In the genomic region with DNA sequence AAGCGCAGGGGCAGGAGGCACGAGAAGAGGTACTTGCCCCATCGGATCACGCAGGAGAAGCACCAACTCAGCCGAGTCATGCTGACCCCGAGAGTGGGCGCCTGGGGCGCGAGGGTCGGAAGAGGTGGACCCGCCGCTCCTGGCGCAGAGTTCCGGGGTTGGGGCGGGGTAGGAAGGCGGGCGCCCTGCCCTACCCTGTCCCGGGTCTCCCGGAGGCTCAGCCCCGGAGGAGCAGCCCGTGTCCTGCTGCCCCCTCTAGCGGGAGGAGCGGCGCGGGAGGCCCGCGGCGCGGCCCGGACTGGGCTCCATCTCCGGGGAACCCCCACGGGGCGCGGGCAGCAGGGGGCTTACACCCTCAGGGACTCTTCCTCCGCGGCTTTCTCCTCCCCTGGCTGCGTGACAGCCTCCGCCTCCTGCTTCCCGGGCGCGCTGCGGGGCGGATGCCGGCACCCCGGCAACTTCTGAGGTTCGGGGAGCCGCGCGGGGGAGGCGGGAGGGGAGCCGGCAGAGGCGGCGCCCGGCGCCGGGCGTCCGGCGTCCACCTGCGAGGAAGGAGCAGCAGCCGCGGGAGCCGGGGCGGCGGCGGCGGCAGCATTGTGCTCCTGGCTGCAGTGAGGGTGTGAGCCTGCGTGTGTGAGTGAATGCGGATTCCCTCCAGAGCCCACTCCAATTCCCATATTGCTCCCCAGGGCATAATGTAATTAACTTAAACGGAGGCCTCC, we compare ENCODE assay signal across 8 cellular contexts. TPM values are rescaled to one million over a fixed set of nuclear protein-coding genes. Genes with fewer than 3 reads are reported as not detected.
DNase-seq lines count a peak whose midpoint lies in the region; ATAC-seq and TF ChIP-seq lines count a peak whose summit lies in the region.

No MANE protein-coding gene starts in this region.

- no peak for TF ChIP-seq CTCF in WTC11 (IDR thresholded peaks at IDR 0.05)
- peak; percentile 37 for TF ChIP-seq CTCF in mesothelial cell of epicardium (IDR thresholded peaks at IDR 0.05; ENCODE audit: unreplicated experiment)
- TF ChIP-seq CTCF in tibial artery (IDR thresholded peaks at IDR 0.05): peak; percentile 65 to 72

- peaks cover 0 to 48% (median 33%) of the 10 kb centered on the region in 4 donors for H3K4me1 ChIP-seq in tibial artery

- H3K9me3 Mint-ChIP-seq in WTC11 (no peaks in the 10 kb centered on the region), mesothelial cell of epicardium (no peaks in the 10 kb centered on the region)
- H3K9me3 Mint-ChIP-seq in effector memory CD8-positive, alpha-beta T cell: no peaks in the 10 kb centered on the region

- peaks cover 50% of the 10 kb centered on the region for H3K27me3 Mint-ChIP-seq in WTC11 (ENCODE audit: low read depth)
- peaks cover 71 to 92% of the 10 kb centered on the region in 2 donors for H3K27me3 Mint-ChIP-seq in effector memory CD8-positive, alpha-beta T cell
- peaks cover 46% of the 10 kb centered on the region for H3K27me3 Mint-ChIP-seq in mesothelial cell of epicardium (ENCODE audit: low read depth)

- H3K27me3 ChIP-seq in tibial artery: no peaks in the 10 kb centered on the region

- peak overlapping the region; percentile 54 to 69 for H3K4me3 ChIP-seq in tibial artery

- CTCF ChIA-PET in WTC11 (lab: Charles Lee): interaction anchor here (1.1 to 3.8 kb wide), 7 partner anchors 14 to 225 kb away, joined by 3 to 31 read pairs (median 6); a partner anchor contains a TSS

- no peak overlapping the region for H3K27ac Mint-ChIP-seq in WTC11
- H3K27ac Mint-ChIP-seq in effector memory CD8-positive, alpha-beta T cell: no peak overlapping the region
- H3K27ac Mint-ChIP-seq in mesothelial cell of epicardium: peak overlapping the region; percentile 64

- intact Hi-C loops in tibial artery (cut with DNase I; ENCODE audit: low total_unique reads): no loop called here

- H3K9me3 ChIP-seq in tibial artery: no peaks in the 10 kb centered on the region

- POLR2A ChIA-PET in WTC11 (lab: Charles Lee): no interaction called here

- peaks cover 35% of the 10 kb centered on the region for H3K4me1 Mint-ChIP-seq in WTC11
- peaks cover 4 to 5% of the 10 kb centered on the region in 2 donors for H3K4me1 Mint-ChIP-seq in effector memory CD8-positive, alpha-beta T cell (ENCODE audit: low read depth in 2 of 2)
- peaks cover 38% of the 10 kb centered on the region for H3K4me1 Mint-ChIP-seq in mesothelial cell of epicardium

- DNase-seq in Caki2 (ENCODE audit: low read depth): peak; percentile 9
- DNase-seq in WTC11 (ENCODE audit: low spot score): no peak
- peak in 1 of 3 experiments; percentile 4 for DNase-seq in effector memory CD8-positive, alpha-beta T cell
- DNase-seq in mesothelial cell of epicardium (ENCODE audit: low spot score in 2 of 2, unreplicated experiment in 2 of 2): peak; percentile 46 to 73
- DNase-seq in tibial artery: peak; percentile 62 to 85
- DNase-seq in SHP77 treated with DMSO at 0.1 percent for 48 hours (lab: John Stamatoyannopoulos, UW): no peak
- DNase-seq in NOMO-1 treated with DMSO at 0.1 percent for 48 hours (lab: John Stamatoyannopoulos, UW; ENCODE audit: unreplicated experiment): no peak

- H3K4me3 Mint-ChIP-seq in WTC11 (peak overlapping the region; percentile 80), mesothelial cell of epicardium (peak overlapping the region; percentile 71)
- H3K4me3 Mint-ChIP-seq in effector memory CD8-positive, alpha-beta T cell: peak overlapping the region; percentile 72 to 76

- H3K36me3 ChIP-seq in tibial artery: no peaks in the 10 kb centered on the region

- peak overlapping the region; percentile 64 for H3K27ac ChIP-seq in tibial artery

- H3K36me3 Mint-ChIP-seq in WTC11: no peaks in the 10 kb centered on the region
- no peaks in the 10 kb centered on the region for H3K36me3 Mint-ChIP-seq in effector memory CD8-positive, alpha-beta T cell (ENCODE audit: insufficient read depth)
- no peaks in the 10 kb centered on the region for H3K36me3 Mint-ChIP-seq in mesothelial cell of epicardium

- ATAC-seq in HG03432 (IDR thresholded peaks at IDR 0.05; ENCODE audit: unreplicated experiment): peak; percentile 65
- ATAC-seq in WTC11: peak; percentile 62
- peak; percentile 72 for ATAC-seq in effector memory CD8-positive, alpha-beta T cell (replicated peaks)

- in situ Hi-C loops in Caki2 (cut with HindIII; ENCODE audit: low pct_unique_long_range_greater_than_20kb, low sequenced_read_pairs): no loop called here

TF ChIP-seq in WTC11, 78 proteins besides CTCF, POLR2A, EP300 and RAD21:
- TF ChIP-seq, protein P1, sequence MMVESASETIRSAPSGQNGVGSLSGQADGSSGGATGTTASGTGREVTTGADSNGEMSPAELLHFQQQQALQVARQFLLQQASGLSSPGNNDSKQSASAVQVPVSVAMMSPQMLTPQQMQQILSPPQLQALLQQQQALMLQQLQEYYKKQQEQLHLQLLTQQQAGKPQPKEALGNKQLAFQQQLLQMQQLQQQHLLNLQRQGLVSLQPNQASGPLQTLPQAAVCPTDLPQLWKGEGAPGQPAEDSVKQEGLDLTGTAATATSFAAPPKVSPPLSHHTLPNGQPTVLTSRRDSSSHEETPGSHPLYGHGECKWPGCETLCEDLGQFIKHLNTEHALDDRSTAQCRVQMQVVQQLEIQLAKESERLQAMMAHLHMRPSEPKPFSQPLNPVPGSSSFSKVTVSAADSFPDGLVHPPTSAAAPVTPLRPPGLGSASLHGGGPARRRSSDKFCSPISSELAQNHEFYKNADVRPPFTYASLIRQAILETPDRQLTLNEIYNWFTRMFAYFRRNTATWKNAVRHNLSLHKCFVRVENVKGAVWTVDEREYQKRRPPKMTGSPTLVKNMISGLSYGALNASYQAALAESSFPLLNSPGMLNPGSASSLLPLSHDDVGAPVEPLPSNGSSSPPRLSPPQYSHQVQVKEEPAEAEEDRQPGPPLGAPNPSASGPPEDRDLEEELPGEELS (CRISPR knock-in tag; IDR thresholded peaks at IDR 0.05): no peak
- TF ChIP-seq ZNF423 (CRISPR knock-in tag; IDR thresholded peaks at IDR 0.05) (peak; percentile 89), ZNF263 (CRISPR knock-in tag; IDR thresholded peaks at IDR 0.05; ENCODE audit: low read depth) (0 out of 2 replicates have a peak, but pooled peaks have one; percentile 30)

RNA-seq across cellular contexts. Expression of a gene that starts 7.5 kb away (rescaled TPM):
- total RNA-seq in Caki2 (2014; rRNA removed; shearing (Covaris generic); ENCODE audit: low replicate concordance): 0.61 and 0.68 TPM in 2 replicates
- total RNA-seq in WTC11 (2021) (4.2 to 5.4 TPM (median 4.5 TPM) in 3 replicates), mesothelial cell of epicardium (116 to 130 TPM (median 117 TPM) in 3 replicates)

RNA-seq across cellular contexts. Expression of a gene that starts 58.8 kb away (rescaled TPM):
- total RNA-seq in Caki2 (2014; rRNA removed; shearing (Covaris generic); ENCODE audit: low replicate concordance): not detected in 2 replicates
- 0.31 to 0.64 TPM (median 0.57 TPM) in 3 replicates for total RNA-seq in WTC11 (2021)
- total RNA-seq in mesothelial cell of epicardium: not detected in 3 replicates

Comparison
In these comparisons a context has a peak if more than half of its experiments do, and no peak if none do; other contexts are left out.
1. DNase-seq: peak in Caki2 (single experiment), mesothelial cell of epicardium (2 of 2) and tibial artery (2 of 2); none in WTC11 (single experiment), SHP77 treated with DMSO at 0.1 percent for 48 hours (single experiment) and NOMO-1 treated with DMSO at 0.1 percent for 48 hours (single experiment).
2. RNA of a gene that starts 7.5 kb away (total RNA-seq): 116 to 130 TPM in mesothelial cell of epicardium; 4.2 to 5.4 TPM in WTC11 and 0.61 to 0.68 TPM in Caki2; every median in the first group is over 10 times any median in the second.
3. Peak in every context shown above with its lines, with median percentiles within 50 percentile points of each other: ATAC-seq and H3K4me3 Mint-ChIP-seq.